ENCODE assay signal across 14 cellular contexts in the genomic region with DNA sequence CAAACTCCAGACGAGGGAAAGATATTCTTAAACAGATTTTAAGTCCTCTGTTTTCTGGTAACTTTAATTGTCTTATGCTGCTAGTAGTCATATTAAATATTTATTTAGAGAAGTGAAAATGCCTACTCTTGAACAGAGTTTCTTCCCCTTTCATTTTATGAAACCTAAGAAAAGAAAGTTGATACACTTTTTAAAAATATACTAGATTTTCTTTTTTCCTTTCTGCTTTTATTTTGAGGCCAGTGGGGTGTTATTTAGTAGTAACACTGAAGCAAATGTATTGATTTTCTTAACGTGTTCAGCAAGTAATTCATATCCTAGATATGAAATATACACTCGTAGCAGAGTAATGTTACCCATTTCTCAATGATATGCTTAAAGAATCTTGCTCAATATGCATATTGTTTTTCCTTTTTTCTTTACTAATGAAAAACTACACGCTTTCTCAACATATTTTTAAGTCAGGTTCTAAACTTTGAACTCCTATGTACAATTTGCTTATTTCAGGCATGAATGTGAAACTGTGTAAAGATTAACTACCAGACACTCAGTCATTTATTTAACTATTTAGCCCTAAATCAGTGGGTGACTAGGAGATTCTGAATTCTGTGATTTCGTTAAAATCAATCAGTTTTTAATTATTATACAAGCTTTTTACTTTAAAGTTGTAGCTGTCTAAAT. TPM values are rescaled to one million over a fixed set of nuclear protein-coding genes. Genes with fewer than 3 reads are reported as not detected.
DNase-seq lines count a peak whose midpoint lies in the region; ATAC-seq and TF ChIP-seq lines count a peak whose summit lies in the region.
"Had no signal": no experiment of that assay in that cellular context is flagged by ENCODE, and none has a peak within 500 bp of the region (broad histone marks: within the 10 kb centered on the region; RNA-seq: fewer than 3 reads in every experiment).

No MANE protein-coding gene starts in this region.

- TF ChIP-seq RAD21 in liver (IDR thresholded peaks at IDR 0.05), result peak in 1 of 2 donors; percentile 26

- peaks cover 2 to 43% (median 36%) of the 10 kb centered on the region in 4 donors for H3K4me1 ChIP-seq in liver (ENCODE audit: control insufficient read depth in 4 of 4, insufficient read depth in 4 of 4, low read length in 3 of 4)

- H3K36me3 Mint-ChIP-seq in IgD-negative memory B cell (peaks cover 16% of the 10 kb centered on the region), endothelial cell (ENCODE audit: low read depth, unreplicated experiment) (no peaks in the 10 kb centered on the region)
- H3K36me3 Mint-ChIP-seq in activated CD4-positive, alpha-beta T cell treated with anti-CD3 and anti-CD28 coated beads, Interleukin-2, amount 10 ng/mL, durations not matched to agents 7 days and 5 days (ENCODE audit: low read depth), result no peaks in the 10 kb centered on the region
- H3K36me3 Mint-ChIP-seq: activated CD4-positive, alpha-beta memory T cell treated with anti-CD3 and anti-CD28 coated beads for 36 hours; CD4-positive, CD25-positive, alpha-beta regulatory T cell had no signal

- H3K4me3 ChIP-seq in GM06990 (replicated peaks; ENCODE audit: low read depth, low read length) (peak overlapping the region; percentile 49), liver (ENCODE audit: low read depth in 1 of 3, low read length in 3 of 3) (peak overlapping the region; percentile 62 to 75 (median 67))

- no peaks in the 10 kb centered on the region for H3K9me3 ChIP-seq in liver (ENCODE audit: control insufficient read depth in 4 of 4, low read length in 3 of 4)

- TF ChIP-seq CTCF in GM06990 (IDR thresholded peaks at IDR 0.05; ENCODE audit: insufficient read depth, low read length, poor library complexity, severe bottlenecking) (no peak), liver (IDR thresholded peaks at IDR 0.05; ENCODE audit: low read depth, low read length, missing input control) (no peak), endothelial cell (IDR thresholded peaks at IDR 0.05; ENCODE audit: unreplicated experiment) (no peak)

- WGBS in liver, result 21% methylated on average over 5 of the region's 5 CpGs

- CTCF ChIA-PET in activated CD4-positive, alpha-beta T cell treated with anti-CD3 and anti-CD28 coated beads, Interleukin-2, amount 10 ng/mL, durations not matched to agents 7 days and 5 days (lab: Charles Lee), result interaction anchor here (0.8 kb wide), 1 partner anchor 24 kb away, joined by 3 read pairs; no protein-coding TSS in a partner anchor

- H3K36me3 ChIP-seq in GM06990 (ENCODE audit: control insufficient read depth, insufficient read depth, low read length) (no peaks in the 10 kb centered on the region), liver (ENCODE audit: control insufficient read depth in 4 of 4, insufficient read depth in 3 of 4, low read depth in 1 of 4, low read length in 3 of 4) (no peaks in the 10 kb centered on the region)

- H3K9me3 Mint-ChIP-seq in IgD-negative memory B cell, result no peaks in the 10 kb centered on the region
- no peaks in the 10 kb centered on the region for H3K9me3 Mint-ChIP-seq in endothelial cell (ENCODE audit: unreplicated experiment)
- H3K9me3 Mint-ChIP-seq in activated CD4-positive, alpha-beta T cell treated with anti-CD3 and anti-CD28 coated beads, Interleukin-2, amount 10 ng/mL, durations not matched to agents 7 days and 5 days, result no peaks in the 10 kb centered on the region
- H3K9me3 Mint-ChIP-seq: activated CD4-positive, alpha-beta memory T cell treated with anti-CD3 and anti-CD28 coated beads for 36 hours had no signal

- peak overlapping the region; percentile 90 to 97 (median 94) for H3K4me3 Mint-ChIP-seq in IgD-negative memory B cell
- no peak overlapping the region for H3K4me3 Mint-ChIP-seq in endothelial cell (ENCODE audit: unreplicated experiment)
- no peak overlapping the region for H3K4me3 Mint-ChIP-seq in activated CD4-positive, alpha-beta T cell treated with anti-CD3 and anti-CD28 coated beads, Interleukin-2, amount 10 ng/mL, durations not matched to agents 7 days and 5 days
- H3K4me3 Mint-ChIP-seq: activated CD4-positive, alpha-beta memory T cell treated with anti-CD3 and anti-CD28 coated beads for 36 hours; CD4-positive, CD25-positive, alpha-beta regulatory T cell had no signal

- POLR2A ChIA-PET in activated CD4-positive, alpha-beta T cell treated with anti-CD3 and anti-CD28 coated beads, Interleukin-2, amount 10 ng/mL, durations not matched to agents 7 days and 5 days (lab: Charles Lee), result no interaction called here

- H3K27ac Mint-ChIP-seq in IgD-negative memory B cell (peak overlapping the region; percentile 89 to 98 (median 97)), endothelial cell (ENCODE audit: unreplicated experiment) (no peak overlapping the region)
- no peak overlapping the region for H3K27ac Mint-ChIP-seq in activated CD4-positive, alpha-beta T cell treated with anti-CD3 and anti-CD28 coated beads, Interleukin-2, amount 10 ng/mL, durations not matched to agents 7 days and 5 days
- H3K27ac Mint-ChIP-seq: activated CD4-positive, alpha-beta memory T cell treated with anti-CD3 and anti-CD28 coated beads for 36 hours; CD4-positive, CD25-positive, alpha-beta regulatory T cell had no signal

- H3K27me3 ChIP-seq in GM06990 (replicated peaks; ENCODE audit: control insufficient read depth, insufficient read depth, low read length) (no peaks in the 10 kb centered on the region), liver (ENCODE audit: control insufficient read depth in 4 of 4, insufficient read depth in 4 of 4, low read length in 3 of 4) (no peaks in the 10 kb centered on the region)

- peak; percentile 35 for ATAC-seq in GM21423 (IDR thresholded peaks at IDR 0.05; ENCODE audit: unreplicated experiment)
- no peak for ATAC-seq in GM19397 (IDR thresholded peaks at IDR 0.05; ENCODE audit: unreplicated experiment)
- ATAC-seq: left cardiac atrium, Right ventricle myocardium inferior had no signal

- peak overlapping the region; percentile 74 to 77 for H3K9ac ChIP-seq in liver (ENCODE audit: low read depth in 1 of 2, low read length in 2 of 2)

- H3K4me1 Mint-ChIP-seq in IgD-negative memory B cell (peaks cover 48 to 68% (median 61%) of the 10 kb centered on the region in 3 donors), endothelial cell (ENCODE audit: unreplicated experiment) (peaks cover 6% of the 10 kb centered on the region)
- H3K4me1 Mint-ChIP-seq in activated CD4-positive, alpha-beta T cell treated with anti-CD3 and anti-CD28 coated beads, Interleukin-2, amount 10 ng/mL, durations not matched to agents 7 days and 5 days, result no peaks in the 10 kb centered on the region
- H3K4me1 Mint-ChIP-seq: CD4-positive, CD25-positive, alpha-beta regulatory T cell had no signal

- no peaks in the 10 kb centered on the region for H3K27me3 Mint-ChIP-seq in IgD-negative memory B cell
- no peaks in the 10 kb centered on the region for H3K27me3 Mint-ChIP-seq in endothelial cell (ENCODE audit: unreplicated experiment)
- H3K27me3 Mint-ChIP-seq in activated CD4-positive, alpha-beta T cell treated with anti-CD3 and anti-CD28 coated beads, Interleukin-2, amount 10 ng/mL, durations not matched to agents 7 days and 5 days, result no peaks in the 10 kb centered on the region
- H3K27me3 Mint-ChIP-seq: activated CD4-positive, alpha-beta memory T cell treated with anti-CD3 and anti-CD28 coated beads for 36 hours had no signal

- H3K27ac ChIP-seq in liver (ENCODE audit: low read depth in 1 of 2, low read length in 2 of 2), result peak overlapping the region; percentile 70 to 77

- DNase-seq in GM06990 (ENCODE audit: extremely low read depth, insufficient read length) (no peak), endothelial cell (ENCODE audit: low spot score) (no peak), NCI-H187 treated with DMSO at 0.1 percent for 48 hours (lab: John Stamatoyannopoulos, UW) (no peak)
- DNase-seq in activated CD4-positive, alpha-beta T cell treated with anti-CD3 and anti-CD28 coated beads, Interleukin-2, amount 10 ng/mL, durations not matched to agents 7 days and 5 days, result no peak
- DNase-seq: activated CD4-positive, alpha-beta memory T cell treated with anti-CD3 and anti-CD28 coated beads for 36 hours; aorta; CD4-positive, CD25-positive, alpha-beta regulatory T cell; left cardiac atrium; NCI-H146 had no signal

TF ChIP-seq in liver, 16 proteins besides CTCF, POLR2A, EP300 and RAD21 (continues in another document):
- peak in 1 of 2 donors; percentile 26 for TF ChIP-seq JUND (IDR thresholded peaks at IDR 0.05)
- TF ChIP-seq RXRA (IDR thresholded peaks at IDR 0.05), result peak in 1 of 2 donors; percentile 16
- TF ChIP-seq TAF1 (conservative IDR thresholded peaks at IDR 0.05), result peak; percentile 57
- peak; percentile 63 to 74 for TF ChIP-seq HNF4A (conservative IDR thresholded peaks at IDR 0.05)
- TF ChIP-seq FOXA2 (IDR thresholded peaks at IDR 0.05), result peak; percentile 47
- TF ChIP-seq, protein P1, sequence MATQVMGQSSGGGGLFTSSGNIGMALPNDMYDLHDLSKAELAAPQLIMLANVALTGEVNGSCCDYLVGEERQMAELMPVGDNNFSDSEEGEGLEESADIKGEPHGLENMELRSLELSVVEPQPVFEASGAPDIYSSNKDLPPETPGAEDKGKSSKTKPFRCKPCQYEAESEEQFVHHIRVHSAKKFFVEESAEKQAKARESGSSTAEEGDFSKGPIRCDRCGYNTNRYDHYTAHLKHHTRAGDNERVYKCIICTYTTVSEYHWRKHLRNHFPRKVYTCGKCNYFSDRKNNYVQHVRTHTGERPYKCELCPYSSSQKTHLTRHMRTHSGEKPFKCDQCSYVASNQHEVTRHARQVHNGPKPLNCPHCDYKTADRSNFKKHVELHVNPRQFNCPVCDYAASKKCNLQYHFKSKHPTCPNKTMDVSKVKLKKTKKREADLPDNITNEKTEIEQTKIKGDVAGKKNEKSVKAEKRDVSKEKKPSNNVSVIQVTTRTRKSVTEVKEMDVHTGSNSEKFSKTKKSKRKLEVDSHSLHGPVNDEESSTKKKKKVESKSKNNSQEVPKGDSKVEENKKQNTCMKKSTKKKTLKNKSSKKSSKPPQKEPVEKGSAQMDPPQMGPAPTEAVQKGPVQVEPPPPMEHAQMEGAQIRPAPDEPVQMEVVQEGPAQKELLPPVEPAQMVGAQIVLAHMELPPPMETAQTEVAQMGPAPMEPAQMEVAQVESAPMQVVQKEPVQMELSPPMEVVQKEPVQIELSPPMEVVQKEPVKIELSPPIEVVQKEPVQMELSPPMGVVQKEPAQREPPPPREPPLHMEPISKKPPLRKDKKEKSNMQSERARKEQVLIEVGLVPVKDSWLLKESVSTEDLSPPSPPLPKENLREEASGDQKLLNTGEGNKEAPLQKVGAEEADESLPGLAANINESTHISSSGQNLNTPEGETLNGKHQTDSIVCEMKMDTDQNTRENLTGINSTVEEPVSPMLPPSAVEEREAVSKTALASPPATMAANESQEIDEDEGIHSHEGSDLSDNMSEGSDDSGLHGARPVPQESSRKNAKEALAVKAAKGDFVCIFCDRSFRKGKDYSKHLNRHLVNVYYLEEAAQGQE (IDR thresholded peaks at IDR 0.05), result peak; percentile 54

RNA-seq across cellular contexts. Expression of a gene that starts 0.7 kb away (rescaled TPM):
- polyA plus RNA-seq in IgD-negative memory B cell (59.5 TPM), liver (10 to 100 TPM; 32.2 to 33.4 TPM)
- total RNA-seq in liver (10 to 100 TPM; 24.0 to 64.3 TPM), endothelial cell (ENCODE audit: unreplicated experiment) (not detected)
- not detected for total RNA-seq in activated CD4-positive, alpha-beta T cell treated with anti-CD3 and anti-CD28 coated beads, Interleukin-2, amount 10 ng/mL, durations not matched to agents 7 days and 5 days
- total RNA-seq: activated CD4-positive, alpha-beta memory T cell treated with anti-CD3 and anti-CD28 coated beads for 36 hours; CD4-positive, CD25-positive, alpha-beta regulatory T cell had no signal

Comparison
In these comparisons a context has a peak if more than half of its experiments do, and no peak if none do; other contexts are left out.
1. H3K27ac Mint-ChIP-seq: peak in IgD-negative memory B cell (3 of 3); none in endothelial cell (single experiment) and activated CD4-positive, alpha-beta T cell treated with anti-CD3 and anti-CD28 coated beads, Interleukin-2, amount 10 ng/mL, durations not matched to agents 7 days and 5 days (single experiment).
2. H3K4me3 Mint-ChIP-seq: peak in IgD-negative memory B cell (4 of 4); none in endothelial cell (single experiment) and activated CD4-positive, alpha-beta T cell treated with anti-CD3 and anti-CD28 coated beads, Interleukin-2, amount 10 ng/mL, durations not matched to agents 7 days and 5 days (single experiment).
3. RNA of a gene that starts 0.7 kb away (total RNA-seq): 24.0 to 64.3 TPM in liver; not detected in endothelial cell (single experiment) and not detected in activated CD4-positive, alpha-beta T cell treated with anti-CD3 and anti-CD28 coated beads, Interleukin-2, amount 10 ng/mL, durations not matched to agents 7 days and 5 days; every median in the first group is over 10 times any median in the second.